Comparison of ENCODE assay signal across 30 cellular contexts in the genomic region with DNA sequence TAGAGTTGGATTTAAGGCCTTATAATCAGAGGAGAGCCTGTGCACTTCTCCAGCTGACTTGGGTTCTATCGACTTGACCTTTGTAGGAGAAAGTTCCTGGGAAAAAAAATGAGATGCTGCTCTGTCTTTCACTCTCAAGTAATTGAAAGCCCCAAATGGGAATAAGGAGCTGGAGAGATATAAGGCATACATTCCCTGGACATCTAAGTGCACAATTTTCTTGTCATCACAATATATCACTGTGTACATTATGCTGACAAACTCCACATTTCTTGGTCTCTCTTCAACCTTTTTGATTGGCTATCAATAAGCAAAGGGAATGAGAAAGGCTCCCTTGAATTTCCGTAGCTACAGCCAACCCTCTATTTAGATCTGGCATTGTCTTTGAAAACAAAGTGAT.
"Had no signal": no experiment of that assay in that cellular context is flagged by ENCODE, and none has a peak within 500 bp of the region (broad histone marks: within the 10 kb centered on the region; RNA-seq: fewer than 3 reads in every experiment).

No MANE protein-coding gene starts in this region.

- H3K36me3 Mint-ChIP-seq: activated naive CD4-positive, alpha-beta T cell treated with anti-CD3 and anti-CD28 coated beads, Interleukin-2, amount 50 U/mL, for 72 hours had no signal

- ATAC-seq: activated CD4-positive, alpha-beta T cell treated with anti-CD3 and anti-CD28 coated beads for 36 hours; activated CD4-positive, CD25-positive, alpha-beta regulatory T cell treated with anti-CD3 and anti-CD28 coated beads, Interleukin-2, amount 50 U/mL, for 24 hours; activated CD8-positive, alpha-beta T cell treated with anti-CD3 and anti-CD28 coated beads, Interleukin-2, amount 10 ng/mL, durations not matched to agents 7 days and 5 days; activated naive CD4-positive, alpha-beta T cell treated with anti-CD3 and anti-CD28 coated beads, Interleukin-2, amount 50 U/mL, for 72 hours; activated T-cell treated with anti-CD3 and anti-CD28 coated beads, Interleukin-2, amount 50 U/mL, for 4 hours; body of pancreas had no signal

- DNase-seq: activated CD4-positive, alpha-beta T cell treated with anti-CD3 and anti-CD28 coated beads for 36 hours; activated CD4-positive, alpha-beta T cell treated with anti-CD3 and anti-CD28 coated beads, Interleukin-2, amount 10 ng/mL, durations not matched to agents 7 days and 5 days; activated CD4-positive, alpha-beta T cell treated with anti-CD3 and anti-CD28 coated beads, Interleukin-2, amount 50 U/mL, for 48 hours; activated CD8-positive, alpha-beta T cell treated with anti-CD3 and anti-CD28 coated beads, Interleukin-2, amount 10 ng/mL, durations not matched to agents 7 days and 5 days; activated gamma-delta T cell treated with Interleukin-2 at 50 U/mL for 16 hours; activated naive CD4-positive, alpha-beta T cell treated with anti-CD3 and anti-CD28 coated beads for 36 hours; activated T-cell treated with anti-CD3 and anti-CD28 coated beads, Interleukin-2, amount 50 U/mL, for 4 hours; adrenal gland; body of pancreas; central memory CD4-positive, alpha-beta T cell; MM.1S; MV-4-11; NCI-H1092; NCI-H1417; NCI-H187 treated with DMSO at 0.1 percent for 48 hours; NCI-H2081 treated with DMSO at 0.1 percent for 48 hours; NCI-H345; NCI-H524 treated with DMSO at 0.1 percent for 48 hours; Peyer's patch; RPMI8226; SHP77 treated with DMSO at 0.1 percent for 48 hours; SK-N-SH had no signal

- H3K9me3 Mint-ChIP-seq: activated CD4-positive, alpha-beta T cell treated with anti-CD3 and anti-CD28 coated beads, Interleukin-2, amount 10 ng/mL, durations not matched to agents 7 days and 5 days; activated naive CD4-positive, alpha-beta T cell treated with anti-CD3 and anti-CD28 coated beads for 36 hours; activated naive CD4-positive, alpha-beta T cell treated with anti-CD3 and anti-CD28 coated beads, Interleukin-2, amount 50 U/mL, for 72 hours; activated T-cell treated with anti-CD3 and anti-CD28 coated beads, Interleukin-2, amount 50 U/mL, for 4 hours; activated T-helper 1 cell treated with anti-CD3 and anti-CD28 coated beads, Interleukin-12 subunit alpha, Interleukin-12 subunit beta, Interleukin-2, Interleukin-4 antibody, amounts not matched to agents 30 ng/mL and 10 ng/mL and 1 ng/mL, durations not matched to agents 14 hours and 24 hours and 36 hours; T-helper 1 cell treated with Interleukin-12 subunit alpha and Interleukin-12 subunit beta and Interleukin-4 antibody, amounts not matched to agents 30 μg/mL and 1 μg/mL, for 36 hours; T-helper 2 cell treated with Interferon-gamma antibody and Interleukin-4, amounts not matched to agents 5 μg/mL and 100 μg/mL, for 36 hours had no signal

- H3K4me1 Mint-ChIP-seq: activated CD4-positive, alpha-beta T cell treated with anti-CD3 and anti-CD28 coated beads for 36 hours; activated CD4-positive, alpha-beta T cell treated with anti-CD3 and anti-CD28 coated beads, Interleukin-2, amount 10 ng/mL, durations not matched to agents 7 days and 5 days had no signal

- H3K4me1 ChIP-seq: adrenal gland, body of pancreas, breast epithelium, SJSA1 had no signal

- H3K4me3 Mint-ChIP-seq: activated CD4-positive, alpha-beta T cell treated with anti-CD3 and anti-CD28 coated beads for 36 hours; activated CD4-positive, alpha-beta T cell treated with anti-CD3 and anti-CD28 coated beads, Interleukin-2, amount 10 ng/mL, durations not matched to agents 7 days and 5 days; activated CD8-positive, alpha-beta T cell treated with anti-CD3 and anti-CD28 coated beads, Interleukin-2, amount 10 ng/mL, durations not matched to agents 7 days and 5 days; activated naive CD4-positive, alpha-beta T cell treated with anti-CD3 and anti-CD28 coated beads for 36 hours; activated T-cell treated with anti-CD3 and anti-CD28 coated beads, Interleukin-2, amount 50 U/mL, for 4 hours; activated T-helper 1 cell treated with anti-CD3 and anti-CD28 coated beads, Interleukin-12 subunit alpha, Interleukin-12 subunit beta, Interleukin-2, Interleukin-4 antibody, amounts not matched to agents 30 ng/mL and 10 ng/mL and 1 ng/mL, durations not matched to agents 14 hours and 24 hours and 36 hours; T-helper 1 cell treated with Interleukin-12 subunit alpha and Interleukin-12 subunit beta and Interleukin-4 antibody, amounts not matched to agents 30 μg/mL and 1 μg/mL, for 36 hours; T-helper 2 cell treated with Interferon-gamma antibody and Interleukin-4, amounts not matched to agents 5 μg/mL and 100 μg/mL, for 36 hours had no signal

- H3K27me3 ChIP-seq: adrenal gland, body of pancreas, breast epithelium, Peyer's patch, SJSA1 had no signal

- H3K36me3 ChIP-seq: adrenal gland, breast epithelium, Peyer's patch, SJSA1 had no signal

- H3K9ac ChIP-seq: KMS-11, SK-N-SH had no signal

- H3K9me3 ChIP-seq: adrenal gland, body of pancreas, breast epithelium, Peyer's patch, SJSA1, SK-N-SH had no signal

- H3K27ac ChIP-seq: adrenal gland, body of pancreas, KMS-11, Peyer's patch, SJSA1 had no signal

- H3K27ac Mint-ChIP-seq: activated CD4-positive, alpha-beta T cell treated with anti-CD3 and anti-CD28 coated beads for 36 hours; activated CD4-positive, alpha-beta T cell treated with anti-CD3 and anti-CD28 coated beads, Interleukin-2, amount 10 ng/mL, durations not matched to agents 7 days and 5 days; activated CD8-positive, alpha-beta T cell treated with anti-CD3 and anti-CD28 coated beads, Interleukin-2, amount 10 ng/mL, durations not matched to agents 7 days and 5 days; activated naive CD4-positive, alpha-beta T cell treated with anti-CD3 and anti-CD28 coated beads for 36 hours; activated naive CD4-positive, alpha-beta T cell treated with anti-CD3 and anti-CD28 coated beads, Interleukin-2, amount 50 U/mL, for 72 hours; activated T-helper 1 cell treated with anti-CD3 and anti-CD28 coated beads, Interleukin-12 subunit alpha, Interleukin-12 subunit beta, Interleukin-2, Interleukin-4 antibody, amounts not matched to agents 30 ng/mL and 10 ng/mL and 1 ng/mL, durations not matched to agents 14 hours and 24 hours and 36 hours; T-helper 1 cell treated with Interleukin-12 subunit alpha and Interleukin-12 subunit beta and Interleukin-4 antibody, amounts not matched to agents 30 μg/mL and 1 μg/mL, for 36 hours; T-helper 2 cell treated with Interferon-gamma antibody and Interleukin-4, amounts not matched to agents 5 μg/mL and 100 μg/mL, for 36 hours had no signal

- H3K4me3 ChIP-seq: adrenal gland, body of pancreas, breast epithelium, Peyer's patch, SJSA1 had no signal

- H3K4me2 ChIP-seq: KMS-11, SK-N-SH had no signal

- H3K27me3 Mint-ChIP-seq: activated CD4-positive, alpha-beta T cell treated with anti-CD3 and anti-CD28 coated beads for 36 hours; activated CD4-positive, alpha-beta T cell treated with anti-CD3 and anti-CD28 coated beads, Interleukin-2, amount 10 ng/mL, durations not matched to agents 7 days and 5 days had no signal
